Comparison of ENCODE assay signal across 8 cellular contexts in the genomic region with DNA sequence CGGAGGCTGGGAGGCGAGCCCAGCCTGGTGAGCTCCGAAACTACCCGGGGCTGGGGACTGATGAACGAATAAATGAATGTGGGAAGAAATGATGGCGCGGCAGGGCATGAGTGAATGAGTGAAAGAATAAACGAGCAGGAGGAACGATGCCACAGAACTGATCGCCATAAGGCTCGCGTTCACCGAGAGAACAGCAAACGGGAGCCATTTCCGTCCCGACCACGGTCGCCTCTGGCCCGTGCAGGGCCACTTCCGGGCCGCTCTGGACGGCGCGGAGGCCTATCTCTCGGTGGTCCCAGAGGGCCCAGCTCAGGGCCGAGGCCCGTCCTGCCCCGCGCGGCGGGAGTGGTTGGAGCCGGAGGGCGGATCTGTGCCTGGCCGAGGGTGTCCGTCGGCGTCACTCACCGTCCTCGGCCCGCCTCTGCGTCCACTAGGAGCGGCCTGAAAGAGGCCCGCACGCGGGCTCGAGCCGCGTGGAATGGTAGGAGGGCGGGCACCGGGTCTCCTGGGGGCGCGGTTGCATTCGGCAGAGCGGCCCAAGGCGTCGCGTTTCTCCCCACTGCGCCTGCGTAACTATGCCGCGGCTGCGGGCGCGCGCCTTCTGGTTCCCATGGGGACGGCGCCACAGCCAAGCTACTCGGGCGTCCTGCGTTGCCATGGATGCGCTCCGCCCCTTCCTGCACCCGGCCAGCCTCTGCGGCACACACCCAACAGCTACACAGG. TPM values are rescaled to one million over a fixed set of nuclear protein-coding genes. Genes with fewer than 3 reads are reported as not detected.
DNase-seq lines count a peak whose midpoint lies in the region; ATAC-seq and TF ChIP-seq lines count a peak whose summit lies in the region.

TSS of gene ZNF497 (minus strand) at position 480 of the 723 bp plus-strand sequence. CDS start 5,116 bp downstream, outside the sequence.

- H3K27ac ChIP-seq in C4-2B = peak within 1 kb of the TSS; percentile 88
- peak within 1 kb of the TSS; percentile 88 to 91 for H3K27ac ChIP-seq in liver (ENCODE audit: low read depth in 1 of 2, low read length in 2 of 2)

- TF ChIP-seq CTCF in C4-2B (conservative IDR thresholded peaks at IDR 0.05) = no peak
- no peak for TF ChIP-seq CTCF in liver (IDR thresholded peaks at IDR 0.05; ENCODE audit: low read depth, low read length, missing input control)

- DNase-seq in NCI-H69 (lab: John Stamatoyannopoulos, UW) (peak; percentile 99), dermis microvascular lymphatic vessel endothelial cell (ENCODE audit: low read depth in 2 of 2) (peak; percentile 90 to 97)
- DNase-seq in activated CD4-positive, alpha-beta T cell treated with anti-CD3 and anti-CD28 coated beads, Interleukin-2, amount 50 U/mL, for 1 hour = peak; percentile 97
- peak; percentile 97 for DNase-seq in stimulated activated CD4-positive, alpha-beta T cell treated with anti-CD3 and anti-CD28 coated beads, Interleukin-4, amount 100 ng/mL, for 1 hour

- H3K4me3 ChIP-seq in liver (ENCODE audit: low read depth in 1 of 3, low read length in 3 of 3) = peak within 1 kb of the TSS; percentile 56 to 79 (median 78)

- peak within 1 kb of the TSS; percentile 66 to 86 for H3K9ac ChIP-seq in liver (ENCODE audit: low read depth in 1 of 2, low read length in 2 of 2)

- H3K36me3 ChIP-seq in liver (ENCODE audit: control insufficient read depth in 4 of 4, insufficient read depth in 3 of 4, low read depth in 1 of 4, low read length in 3 of 4) = no peaks in the 10 kb centered on the region

- no peaks in the 10 kb centered on the region for H3K27me3 ChIP-seq in liver (ENCODE audit: control insufficient read depth in 4 of 4, insufficient read depth in 4 of 4, low read length in 3 of 4)

- peak in 1 of 2 donors; percentile 45 for TF ChIP-seq RAD21 in liver (IDR thresholded peaks at IDR 0.05)

- under 1% methylated on average over 74 of the region's 74 CpGs for WGBS in liver

- no peaks in the 10 kb centered on the region for H3K9me3 ChIP-seq in liver (ENCODE audit: control insufficient read depth in 4 of 4, low read length in 3 of 4)

- peaks cover 3 to 11% (median 7%) of the 10 kb centered on the region in 4 donors for H3K4me1 ChIP-seq in liver (ENCODE audit: control insufficient read depth in 4 of 4, insufficient read depth in 4 of 4, low read length in 3 of 4)

- ATAC-seq in GM19372 (IDR thresholded peaks at IDR 0.05; ENCODE audit: low read depth, unreplicated experiment) = peak; percentile 84
- peak; percentile 82 for ATAC-seq in HG03521 (IDR thresholded peaks at IDR 0.05; ENCODE audit: unreplicated experiment)

TF ChIP-seq in liver, 16 proteins besides CTCF, POLR2A, EP300 and RAD21:
- peak; percentile 74 to 90 for TF ChIP-seq GABPA (IDR thresholded peaks at IDR 0.05 in 1 of 2, conservative IDR thresholded peaks at IDR 0.05 in 1 of 2)
- TF ChIP-seq REST (IDR thresholded peaks at IDR 0.05) = peak; percentile 89
- TF ChIP-seq HNF4G (IDR thresholded peaks at IDR 0.05) = no peak
- peak; percentile 19 for TF ChIP-seq FOXA1 (IDR thresholded peaks at IDR 0.05)
- TF ChIP-seq HNF4A (conservative IDR thresholded peaks at IDR 0.05) = peak in 1 of 2 donors; percentile 2
- TF ChIP-seq YY1 (IDR thresholded peaks at IDR 0.05) = peak; percentile 95
- TF ChIP-seq, protein P1, sequence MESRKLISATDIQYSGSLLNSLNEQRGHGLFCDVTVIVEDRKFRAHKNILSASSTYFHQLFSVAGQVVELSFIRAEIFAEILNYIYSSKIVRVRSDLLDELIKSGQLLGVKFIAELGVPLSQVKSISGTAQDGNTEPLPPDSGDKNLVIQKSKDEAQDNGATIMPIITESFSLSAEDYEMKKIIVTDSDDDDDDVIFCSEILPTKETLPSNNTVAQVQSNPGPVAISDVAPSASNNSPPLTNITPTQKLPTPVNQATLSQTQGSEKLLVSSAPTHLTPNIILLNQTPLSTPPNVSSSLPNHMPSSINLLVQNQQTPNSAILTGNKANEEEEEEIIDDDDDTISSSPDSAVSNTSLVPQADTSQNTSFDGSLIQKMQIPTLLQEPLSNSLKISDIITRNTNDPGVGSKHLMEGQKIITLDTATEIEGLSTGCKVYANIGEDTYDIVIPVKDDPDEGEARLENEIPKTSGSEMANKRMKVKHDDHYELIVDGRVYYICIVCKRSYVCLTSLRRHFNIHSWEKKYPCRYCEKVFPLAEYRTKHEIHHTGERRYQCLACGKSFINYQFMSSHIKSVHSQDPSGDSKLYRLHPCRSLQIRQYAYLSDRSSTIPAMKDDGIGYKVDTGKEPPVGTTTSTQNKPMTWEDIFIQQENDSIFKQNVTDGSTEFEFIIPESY (IDR thresholded peaks at IDR 0.05) = no peak
- TF ChIP-seq TAF1 (conservative IDR thresholded peaks at IDR 0.05) = peak; percentile 67
- TF ChIP-seq MAX (IDR thresholded peaks at IDR 0.05) = peak; percentile 35
- peak in 1 of 2 donors; percentile 0 for TF ChIP-seq EGR1 (IDR thresholded peaks at IDR 0.05; ENCODE audit: low read depth in 2 of 2)
- TF ChIP-seq, protein P2, sequence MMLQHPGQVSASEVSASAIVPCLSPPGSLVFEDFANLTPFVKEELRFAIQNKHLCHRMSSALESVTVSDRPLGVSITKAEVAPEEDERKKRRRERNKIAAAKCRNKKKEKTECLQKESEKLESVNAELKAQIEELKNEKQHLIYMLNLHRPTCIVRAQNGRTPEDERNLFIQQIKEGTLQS (IDR thresholded peaks at IDR 0.05) = no peak
- TF ChIP-seq FOXA2 (IDR thresholded peaks at IDR 0.05) = no peak
- TF ChIP-seq RXRA (IDR thresholded peaks at IDR 0.05) = no peak
- TF ChIP-seq JUND (IDR thresholded peaks at IDR 0.05) = peak in 1 of 2 donors; percentile 9
- peak; percentile 49 for TF ChIP-seq SP1 (IDR thresholded peaks at IDR 0.05)
- no peak for TF ChIP-seq NR2F2 (IDR thresholded peaks at IDR 0.05)

RNA-seq across cellular contexts. Expression of gene ZNF497, which starts in this region (rescaled TPM):
- total RNA-seq in dermis microvascular lymphatic vessel endothelial cell (0.51 and 0.89 TPM in 2 replicates), liver (1 to 10 TPM; 1.1 to 4.4 TPM)
- polyA plus RNA-seq in liver = 1 to 10 TPM in 1 of 2 donors, under 1 TPM in 1; 0.60 to 1.4 TPM

Comparison
In these comparisons a context has a peak if more than half of its experiments do, and no peak if none do; other contexts are left out.
1. Peak in every context shown above with its lines: DNase-seq, ATAC-seq, H3K4me3 ChIP-seq and H3K27ac ChIP-seq.
2. Peak in DNase-seq in dermis microvascular lymphatic vessel endothelial cell; RNA of the gene not detected or under 1 TPM.